Comparison of ENCODE assay signal across 19 cellular contexts in the genomic region with DNA sequence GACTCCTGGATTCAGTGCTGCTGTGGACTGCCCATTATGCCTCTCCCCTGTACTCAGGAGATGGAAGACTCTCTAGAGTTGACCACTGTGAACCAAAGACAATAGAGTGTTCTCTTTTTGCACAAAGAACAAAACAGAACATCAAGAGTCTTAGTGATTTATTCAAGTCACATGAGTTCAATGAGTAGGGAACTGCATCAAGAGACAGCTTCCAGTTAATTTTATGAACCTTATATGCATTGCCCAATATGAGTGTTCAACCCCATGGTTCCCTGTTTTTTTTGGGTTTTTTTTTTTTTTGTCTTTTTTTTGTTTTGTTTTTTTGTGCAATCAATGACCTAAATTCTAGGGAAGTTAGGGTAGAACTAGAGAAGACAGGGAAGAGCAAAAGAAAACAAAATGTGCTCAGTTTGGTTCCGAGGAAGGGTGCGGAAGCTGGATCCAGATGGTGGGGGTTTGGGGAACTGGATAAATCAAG.
DNase-seq lines count a peak whose midpoint lies in the region; ATAC-seq and TF ChIP-seq lines count a peak whose summit lies in the region.
"Had no signal": no experiment of that assay in that cellular context is flagged by ENCODE, and none has a peak within 500 bp of the region (broad histone marks: within the 10 kb centered on the region; RNA-seq: fewer than 3 reads in every experiment).

No MANE protein-coding gene starts in this region.

- peaks cover 0 to 5% of the 10 kb centered on the region in 2 donors for H3K36me3 Mint-ChIP-seq in CD14-positive monocyte

- in situ Hi-C loops in KBM-7 (cut with MboI; ENCODE audit: low pct_unique_long_range_greater_than_20kb, low sequenced_read_pairs) = no loop called here

- H3K4me1 Mint-ChIP-seq in CD14-positive monocyte = peaks cover 68% of the 10 kb centered on the region

- peak overlapping the region in 1 of 2 donors; percentile 28 for H3K4me3 Mint-ChIP-seq in CD14-positive monocyte
- H3K4me3 Mint-ChIP-seq: CD4-positive, alpha-beta T cell; HFFc6 had no signal

- peaks cover 0 to 13% (median 2%) of the 10 kb centered on the region in 7 donors for H3K9me3 Mint-ChIP-seq in CD14-positive monocyte
- H3K9me3 Mint-ChIP-seq: CD4-positive, alpha-beta T cell had no signal

- TF ChIP-seq CTCF in CD14-positive monocyte (IDR thresholded peaks at IDR 0.05) = no peak

- intact Hi-C loops in CD14-positive monocyte (cut with micrococcal nuclease) = loop anchor here (2.0 to 10.0 kb wide), 3 partner anchors 34 to 220 kb away; a partner anchor contains a TSS
- intact Hi-C loops in left ventricle myocardium superior (cut with micrococcal nuclease) = no loop called here

- peak; percentile 80 for ATAC-seq in left ventricle myocardium superior
- ATAC-seq in HG02623 (IDR thresholded peaks at IDR 0.05; ENCODE audit: unreplicated experiment) = no peak
- no peak for ATAC-seq in GM18502 (IDR thresholded peaks at IDR 0.05; ENCODE audit: poor library complexity, unreplicated experiment)

- peak overlapping the region; percentile 82 to 98 (median 94) for H3K27ac Mint-ChIP-seq in CD14-positive monocyte
- H3K27ac Mint-ChIP-seq: CD4-positive, alpha-beta T cell; HFFc6 had no signal

- DNase-seq in CD14-positive monocyte (ENCODE audit: low spot score) (no peak), NOMO-1 treated with dmso at 0.1 percent for 144 hours (lab: John Stamatoyannopoulos, UW; ENCODE audit: unreplicated experiment) (peak; percentile 36), left ventricle myocardium superior (no peak), pons (ENCODE audit: low spot score) (peak; percentile 36), H4 (ENCODE audit: low spot score) (no peak), KBM-7 (no peak)
- DNase-seq: AML-193; CD4-positive, alpha-beta T cell; DMS79 treated with DMSO at 0.1 percent for 48 hours; GOT3; HFFc6; NCI-H1417; NCI-H2029; NCI-H2171 treated with DMSO at 0.1 percent for 48 hours; NCI-H774; Peyer's patch; SHP77 treated with DMSO at 0.1 percent for 48 hours had no signal

- peaks cover 1 to 5% (median 2%) of the 10 kb centered on the region in 3 donors for H3K27me3 Mint-ChIP-seq in CD14-positive monocyte (ENCODE audit: low read depth in 3 of 3)

Comparison
In these comparisons a context has a peak if more than half of its experiments do, and no peak if none do; other contexts are left out.
1. DNase-seq: peak in NOMO-1 treated with dmso at 0.1 percent for 144 hours (single experiment) and pons (single experiment); none in CD14-positive monocyte (single experiment), left ventricle myocardium superior (single experiment), H4 (single experiment) and KBM-7 (single experiment).